1 cellular context compared by ENCODE assay signal in the genomic region with DNA sequence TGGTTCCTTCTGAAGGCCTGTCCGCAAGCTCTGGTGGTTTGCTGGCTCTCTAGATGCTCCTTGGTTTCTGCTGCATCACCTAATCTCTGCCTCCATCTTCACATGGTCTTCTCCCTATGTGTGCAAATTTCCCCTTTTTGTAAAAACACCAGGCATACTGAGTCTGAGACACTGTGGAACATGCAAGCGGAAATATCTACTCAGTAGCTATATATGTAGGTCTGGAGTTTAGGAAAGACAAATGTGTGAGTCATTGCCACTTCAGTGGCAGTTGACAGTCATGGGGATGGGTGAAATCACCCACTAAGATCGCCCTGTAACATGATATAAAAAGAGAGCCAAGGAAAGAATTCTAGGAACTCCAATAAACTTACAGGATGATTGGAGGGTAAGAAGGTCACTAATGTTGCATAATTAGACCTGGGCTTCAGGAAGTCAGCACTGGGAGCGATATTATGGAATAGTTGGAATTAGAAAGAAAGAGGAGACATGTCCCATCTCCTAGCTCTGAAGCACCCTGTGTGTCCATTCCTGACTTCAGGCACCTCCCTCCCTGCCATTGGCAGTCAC.
TF ChIP-seq lines count a peak whose summit lies in the region.

No MANE protein-coding gene starts in this region.

TF ChIP-seq in WTC11, 78 proteins besides CTCF, POLR2A, EP300 and RAD21 (continued from another document):
- TF ChIP-seq, protein P1, sequence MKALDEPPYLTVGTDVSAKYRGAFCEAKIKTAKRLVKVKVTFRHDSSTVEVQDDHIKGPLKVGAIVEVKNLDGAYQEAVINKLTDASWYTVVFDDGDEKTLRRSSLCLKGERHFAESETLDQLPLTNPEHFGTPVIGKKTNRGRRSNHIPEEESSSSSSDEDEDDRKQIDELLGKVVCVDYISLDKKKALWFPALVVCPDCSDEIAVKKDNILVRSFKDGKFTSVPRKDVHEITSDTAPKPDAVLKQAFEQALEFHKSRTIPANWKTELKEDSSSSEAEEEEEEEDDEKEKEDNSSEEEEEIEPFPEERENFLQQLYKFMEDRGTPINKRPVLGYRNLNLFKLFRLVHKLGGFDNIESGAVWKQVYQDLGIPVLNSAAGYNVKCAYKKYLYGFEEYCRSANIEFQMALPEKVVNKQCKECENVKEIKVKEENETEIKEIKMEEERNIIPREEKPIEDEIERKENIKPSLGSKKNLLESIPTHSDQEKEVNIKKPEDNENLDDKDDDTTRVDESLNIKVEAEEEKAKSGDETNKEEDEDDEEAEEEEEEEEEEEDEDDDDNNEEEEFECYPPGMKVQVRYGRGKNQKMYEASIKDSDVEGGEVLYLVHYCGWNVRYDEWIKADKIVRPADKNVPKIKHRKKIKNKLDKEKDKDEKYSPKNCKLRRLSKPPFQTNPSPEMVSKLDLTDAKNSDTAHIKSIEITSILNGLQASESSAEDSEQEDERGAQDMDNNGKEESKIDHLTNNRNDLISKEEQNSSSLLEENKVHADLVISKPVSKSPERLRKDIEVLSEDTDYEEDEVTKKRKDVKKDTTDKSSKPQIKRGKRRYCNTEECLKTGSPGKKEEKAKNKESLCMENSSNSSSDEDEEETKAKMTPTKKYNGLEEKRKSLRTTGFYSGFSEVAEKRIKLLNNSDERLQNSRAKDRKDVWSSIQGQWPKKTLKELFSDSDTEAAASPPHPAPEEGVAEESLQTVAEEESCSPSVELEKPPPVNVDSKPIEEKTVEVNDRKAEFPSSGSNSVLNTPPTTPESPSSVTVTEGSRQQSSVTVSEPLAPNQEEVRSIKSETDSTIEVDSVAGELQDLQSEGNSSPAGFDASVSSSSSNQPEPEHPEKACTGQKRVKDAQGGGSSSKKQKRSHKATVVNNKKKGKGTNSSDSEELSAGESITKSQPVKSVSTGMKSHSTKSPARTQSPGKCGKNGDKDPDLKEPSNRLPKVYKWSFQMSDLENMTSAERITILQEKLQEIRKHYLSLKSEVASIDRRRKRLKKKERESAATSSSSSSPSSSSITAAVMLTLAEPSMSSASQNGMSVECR (CRISPR knock-in tag; IDR thresholded peaks at IDR 0.05; ENCODE audit: borderline replicate concordance), result no peak
- no peak for TF ChIP-seq ZNF232 (CRISPR knock-in tag; IDR thresholded peaks at IDR 0.05)
- TF ChIP-seq, protein P2, sequence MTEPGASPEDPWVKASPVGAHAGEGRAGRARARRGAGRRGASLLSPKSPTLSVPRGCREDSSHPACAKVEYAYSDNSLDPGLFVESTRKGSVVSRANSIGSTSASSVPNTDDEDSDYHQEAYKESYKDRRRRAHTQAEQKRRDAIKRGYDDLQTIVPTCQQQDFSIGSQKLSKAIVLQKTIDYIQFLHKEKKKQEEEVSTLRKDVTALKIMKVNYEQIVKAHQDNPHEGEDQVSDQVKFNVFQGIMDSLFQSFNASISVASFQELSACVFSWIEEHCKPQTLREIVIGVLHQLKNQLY (CRISPR knock-in tag; IDR thresholded peaks at IDR 0.05), result no peak
- TF ChIP-seq HMGA2 (CRISPR knock-in tag; IDR thresholded peaks at IDR 0.05), result no peak
- no peak for TF ChIP-seq EMX1 (CRISPR knock-in tag; IDR thresholded peaks at IDR 0.05)
TF ChIP-seq in WTC11: peak in this region for 0.
